In the genomic region with DNA sequence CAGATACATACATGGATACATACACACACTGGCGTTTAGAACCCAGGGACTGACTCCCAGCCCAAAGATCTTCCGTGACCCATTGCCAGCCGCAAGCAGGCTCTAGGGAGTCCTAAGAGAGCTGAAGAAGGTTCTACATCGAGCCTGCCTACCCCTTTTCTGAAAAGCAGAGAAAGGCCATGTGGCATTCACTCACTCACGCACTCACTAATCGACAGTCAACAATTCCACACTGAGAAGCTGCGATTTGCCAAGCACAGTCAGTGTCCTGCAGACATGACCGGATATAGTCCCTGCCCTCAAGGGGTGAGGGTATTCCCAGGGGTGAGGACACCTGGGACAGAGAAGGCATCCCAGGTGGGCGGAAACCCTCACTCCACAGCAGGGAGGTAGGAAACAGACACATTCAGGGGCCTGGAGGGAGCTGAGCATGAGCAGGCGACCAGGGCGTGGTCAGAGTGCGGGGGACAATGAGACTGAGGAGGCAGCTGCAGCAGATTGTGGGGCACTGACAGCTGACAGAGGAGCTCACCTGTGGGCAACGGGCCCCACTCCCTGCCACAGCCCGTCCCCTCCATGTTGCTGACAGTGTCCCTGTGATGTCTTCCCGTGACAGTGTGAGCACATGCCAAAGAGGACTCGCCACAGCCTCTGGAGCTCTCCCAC, we compare ENCODE assay signal across 1 cellular context.
TF ChIP-seq lines count a peak whose summit lies in the region.

No MANE protein-coding gene starts in this region.

TF ChIP-seq in IMR-90, 13 proteins besides CTCF, POLR2A, EP300 and RAD21 (continued from another document):
- TF ChIP-seq RFX5 (IDR thresholded peaks at IDR 0.05; ENCODE audit: low read depth, low read length) (no peak), RCOR1 (IDR thresholded peaks at IDR 0.05; ENCODE audit: insufficient replicate concordance, low read length) (no peak), SMC3 (IDR thresholded peaks at IDR 0.05; ENCODE audit: low read depth, low read length) (no peak), MXI1 (IDR thresholded peaks at IDR 0.05; ENCODE audit: borderline replicate concordance, low read depth, low read length) (no peak)
